ENCODE assay signal across 18 cellular contexts in the genomic region with DNA sequence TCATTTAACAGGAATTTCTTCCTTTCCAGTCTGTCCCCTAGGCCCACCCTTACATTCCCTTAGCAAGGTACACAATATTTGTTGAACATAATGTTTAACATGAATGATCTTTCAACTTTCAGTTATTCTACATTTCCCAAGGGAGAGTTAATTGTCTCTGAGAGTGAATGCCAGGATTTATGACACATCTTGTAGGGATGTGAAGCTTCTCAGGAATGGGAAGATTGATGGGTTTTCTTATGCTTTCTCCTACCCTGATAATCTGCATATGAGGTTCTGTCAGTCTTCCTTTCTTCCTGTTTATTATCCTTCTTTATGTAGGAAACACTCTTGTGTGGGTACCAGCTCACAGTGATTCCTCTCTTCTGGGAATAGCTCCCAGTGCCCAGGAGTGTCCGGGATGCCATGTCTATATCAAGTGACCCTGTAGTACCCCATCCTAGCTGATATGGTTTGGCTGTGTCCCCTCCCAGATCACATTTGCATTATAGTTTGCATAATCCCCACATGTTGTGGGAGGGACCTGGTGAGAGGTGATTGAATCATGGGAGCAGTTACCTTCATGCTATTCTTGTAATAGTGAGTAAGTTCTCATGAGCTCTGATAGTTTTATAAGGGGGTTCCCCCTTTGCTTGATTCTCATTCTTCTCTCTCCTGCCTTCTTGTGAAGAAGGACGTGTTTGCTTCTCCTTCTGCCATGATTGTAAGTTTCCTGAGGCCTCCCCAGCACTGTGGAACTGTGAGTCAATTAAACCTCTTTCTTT. TPM values are rescaled to one million over a fixed set of nuclear protein-coding genes. Genes with fewer than 3 reads are reported as not detected.
DNase-seq lines count a peak whose midpoint lies in the region; ATAC-seq and TF ChIP-seq lines count a peak whose summit lies in the region.
"Had no signal": no experiment of that assay in that cellular context is flagged by ENCODE, and none has a peak within 500 bp of the region (broad histone marks: within the 10 kb centered on the region; RNA-seq: fewer than 3 reads in every experiment).

No MANE protein-coding gene starts in this region.

- no peak overlapping the region for H3K9ac ChIP-seq in trophoblast cell (ENCODE audit: low read length)

- no peaks in the 10 kb centered on the region for H3K36me3 Mint-ChIP-seq in HFFc6 (ENCODE audit: low read depth)
- H3K36me3 Mint-ChIP-seq in glutamatergic neuron (ENCODE audit: unreplicated experiment): peaks cover under 1% of the 10 kb centered on the region

- no peak overlapping the region for H3K27ac ChIP-seq in RWPE2 (ENCODE audit: poor library complexity, severe bottlenecking)
- no peak overlapping the region for H3K27ac ChIP-seq in trophoblast cell (ENCODE audit: low read depth, low read length)
- H3K27ac ChIP-seq: vagina had no signal

- TF ChIP-seq CTCF in HFFc6 (IDR thresholded peaks at IDR 0.05) (no peak), RWPE2 (IDR thresholded peaks at IDR 0.05; ENCODE audit: poor library complexity, severe bottlenecking) (no peak), epithelial cell of proximal tubule (conservative IDR thresholded peaks at IDR 0.05; ENCODE audit: low read depth, low read length) (no peak), glutamatergic neuron (IDR thresholded peaks at IDR 0.05; ENCODE audit: partially characterized antibody, unreplicated experiment) (no peak)

- no peaks in the 10 kb centered on the region for H3K9me3 Mint-ChIP-seq in HFFc6
- peaks cover 4% of the 10 kb centered on the region for H3K9me3 Mint-ChIP-seq in glutamatergic neuron (ENCODE audit: unreplicated experiment)

- H3K4me1 Mint-ChIP-seq in HFFc6 (ENCODE audit: low read depth): peaks cover 20% of the 10 kb centered on the region
- H3K4me1 Mint-ChIP-seq in glutamatergic neuron (ENCODE audit: low read depth, unreplicated experiment): peaks cover 19% of the 10 kb centered on the region
- H3K4me1 Mint-ChIP-seq: central memory CD8-positive, alpha-beta T cell; stimulated activated naive CD8-positive, alpha-beta T cell treated with anti-CD3 and anti-CD28 coated beads, Interleukin-15, amount 100 ng/mL, for 72 hours had no signal

- H2BK5ac ChIP-seq in trophoblast cell (ENCODE audit: low read depth, low read length, poor library complexity): no peak overlapping the region

- DNase-seq in HFFc6 (peak; percentile 51), RWPE2 (ENCODE audit: low spot score) (no peak), epithelial cell of proximal tubule (ENCODE audit: low read depth) (peak; percentile 27), trophoblast cell (peak; percentile 5 to 77), cerebellar cortex (ENCODE audit: low spot score) (no peak), glutamatergic neuron (no peak)
- DNase-seq: activated CD4-positive, CD25-positive, alpha-beta regulatory T cell; activated CD8-positive, alpha-beta memory T cell treated with anti-CD3 and anti-CD28 coated beads, Interleukin-2, amount 50 U/mL, for 48 hours; CD4-positive, alpha-beta T cell; hippocampal formation; left colon; NCI-H187 treated with DMSO at 0.1 percent for 48 hours; NCI-H524 treated with DMSO at 0.1 percent for 48 hours; stimulated activated naive CD8-positive, alpha-beta T cell treated with anti-CD3 and anti-CD28 coated beads, Interleukin-15, amount 100 ng/mL, for 72 hours had no signal

- no CpG with 5 or more reads among the region's 2 CpGs for WGBS in trophoblast cell (ENCODE audit: extremely low coverage, insufficient coverage, insufficient read length)

- no peak overlapping the region for H2BK120ac ChIP-seq in trophoblast cell (ENCODE audit: insufficient read depth, low read length, poor library complexity)

- no peak overlapping the region for H2AK5ac ChIP-seq in trophoblast cell (ENCODE audit: low read length)

- no peaks in the 10 kb centered on the region for H3K27me3 Mint-ChIP-seq in HFFc6 (ENCODE audit: insufficient read depth)
- peaks cover 2% of the 10 kb centered on the region for H3K27me3 Mint-ChIP-seq in glutamatergic neuron (ENCODE audit: unreplicated experiment)
- H3K27me3 Mint-ChIP-seq: activated naive CD4-positive, alpha-beta T cell treated with anti-CD3 and anti-CD28 coated beads, Interleukin-2, amount 50 U/mL, for 24 hours; CD4-positive, alpha-beta T cell; central memory CD8-positive, alpha-beta T cell; stimulated activated naive CD8-positive, alpha-beta T cell treated with anti-CD3 and anti-CD28 coated beads, Interleukin-15, amount 100 ng/mL, for 72 hours had no signal

- H3K27ac Mint-ChIP-seq in HFFc6: peak overlapping the region; percentile 66
- H3K27ac Mint-ChIP-seq in glutamatergic neuron (ENCODE audit: unreplicated experiment): no peak overlapping the region
- H3K27ac Mint-ChIP-seq: activated naive CD4-positive, alpha-beta T cell treated with anti-CD3 and anti-CD28 coated beads, Interleukin-2, amount 50 U/mL, for 24 hours; CD4-positive, alpha-beta T cell; stimulated activated naive CD8-positive, alpha-beta T cell treated with anti-CD3 and anti-CD28 coated beads, Interleukin-15, amount 100 ng/mL, for 72 hours had no signal

- no peaks in the 10 kb centered on the region for H3K79me1 ChIP-seq in trophoblast cell (ENCODE audit: low read length)

- H3K23ac ChIP-seq in trophoblast cell (ENCODE audit: low read length): no peak overlapping the region

- H3K79me2 ChIP-seq in trophoblast cell (ENCODE audit: control insufficient read depth, insufficient read depth, low read length, poor library complexity): no peaks in the 10 kb centered on the region

- H3K18ac ChIP-seq in trophoblast cell (ENCODE audit: low read length): no peak overlapping the region

- no peak overlapping the region for H4K8ac ChIP-seq in trophoblast cell (ENCODE audit: low read depth, low read length)

- H3K4ac ChIP-seq in trophoblast cell (ENCODE audit: low read depth, low read length): no peak overlapping the region

- H3K9me3 ChIP-seq in RWPE2 (ENCODE audit: severe bottlenecking): no peaks in the 10 kb centered on the region
- H3K9me3 ChIP-seq in trophoblast cell (ENCODE audit: insufficient read depth, low read depth, low read length): no peaks in the 10 kb centered on the region
- H3K9me3 ChIP-seq: vagina had no signal

- no peak overlapping the region for H2AFZ ChIP-seq in trophoblast cell (ENCODE audit: insufficient read depth, low read length, poor library complexity)

- H3K4me3 Mint-ChIP-seq in HFFc6 (no peak overlapping the region), glutamatergic neuron (ENCODE audit: unreplicated experiment) (no peak overlapping the region)
- H3K4me3 Mint-ChIP-seq: activated naive CD4-positive, alpha-beta T cell treated with anti-CD3 and anti-CD28 coated beads, Interleukin-2, amount 50 U/mL, for 24 hours; CD4-positive, alpha-beta T cell; central memory CD8-positive, alpha-beta T cell; stimulated activated naive CD8-positive, alpha-beta T cell treated with anti-CD3 and anti-CD28 coated beads, Interleukin-15, amount 100 ng/mL, for 72 hours had no signal

- H4K12ac ChIP-seq in trophoblast cell (ENCODE audit: low read depth, low read length): no peak overlapping the region

- H3K36me3 ChIP-seq in RWPE2 (ENCODE audit: low read depth) (no peaks in the 10 kb centered on the region), trophoblast cell (ENCODE audit: control insufficient read depth in 1 of 2, insufficient read depth in 2 of 2, low read length in 2 of 2) (no peaks in the 10 kb centered on the region)
- H3K36me3 ChIP-seq: vagina had no signal

- H4K91ac ChIP-seq in trophoblast cell (ENCODE audit: low read depth, low read length): no peak overlapping the region

- ATAC-seq in RWPE2 (ENCODE audit: low read depth): peak; percentile 42; the same call in 1 of the 3 replicates
- ATAC-seq in GM18861 (IDR thresholded peaks at IDR 0.05; ENCODE audit: unreplicated experiment): no peak
- ATAC-seq: left colon; stimulated activated naive CD8-positive, alpha-beta T cell treated with anti-CD3 and anti-CD28 coated beads, Interleukin-15, amount 100 ng/mL, for 72 hours had no signal

- no peaks in the 10 kb centered on the region for H3K27me3 ChIP-seq in RWPE2 (ENCODE audit: insufficient read depth, poor library complexity, severe bottlenecking)
- H3K27me3 ChIP-seq in trophoblast cell (ENCODE audit: insufficient read depth, low read length): no peaks in the 10 kb centered on the region
- H3K27me3 ChIP-seq: vagina had no signal

- H3K14ac ChIP-seq in trophoblast cell (ENCODE audit: low read length): no peak overlapping the region

- H2BK12ac ChIP-seq in trophoblast cell (ENCODE audit: low read length): no peak overlapping the region

- H3K4me1 ChIP-seq in RWPE2 (ENCODE audit: insufficient read depth, poor library complexity, severe bottlenecking) (no peaks in the 10 kb centered on the region), trophoblast cell (ENCODE audit: control insufficient read depth in 1 of 2, insufficient read depth in 2 of 2, low read length in 2 of 2) (no peaks in the 10 kb centered on the region)
- H3K4me1 ChIP-seq: vagina had no signal

- no peak overlapping the region for H3K4me2 ChIP-seq in trophoblast cell (ENCODE audit: low read length)

- H3K4me3 ChIP-seq in RWPE2 (ENCODE audit: severe bottlenecking) (no peak overlapping the region), epithelial cell of proximal tubule (ENCODE audit: low read depth, low read length) (no peak overlapping the region), trophoblast cell (ENCODE audit: low read depth, low read length) (no peak overlapping the region)
- H3K4me3 ChIP-seq: vagina had no signal

RNA-seq across cellular contexts. Expression of gene FYN, which starts 7.1 kb away (rescaled TPM):
- total RNA-seq in HFFc6 (2021; fragmentation: NEBNext Ultra II Directional; extraction: Animal tissue kit (Norgen Biotek cat#: 25700)): 10 to 100 TPM; 41.5 to 59.9 (median 49.7) TPM
- total RNA-seq in epithelial cell of proximal tubule (26.1 and 55.4 TPM in 2 replicates), glutamatergic neuron (ENCODE audit: unreplicated experiment) (525 TPM)
- polyA plus RNA-seq in trophoblast cell (2013): 78.0 and 85.2 TPM in 2 replicates

Comparison
In these comparisons a context has a peak if more than half of its experiments do, and no peak if none do; other contexts are left out.
1. DNase-seq: peak in HFFc6 (single experiment), epithelial cell of proximal tubule (single experiment) and trophoblast cell (2 of 2); none in RWPE2 (single experiment), cerebellar cortex (single experiment) and glutamatergic neuron (single experiment).